Comparison of ENCODE assay signal across 8 cellular contexts in the genomic region with DNA sequence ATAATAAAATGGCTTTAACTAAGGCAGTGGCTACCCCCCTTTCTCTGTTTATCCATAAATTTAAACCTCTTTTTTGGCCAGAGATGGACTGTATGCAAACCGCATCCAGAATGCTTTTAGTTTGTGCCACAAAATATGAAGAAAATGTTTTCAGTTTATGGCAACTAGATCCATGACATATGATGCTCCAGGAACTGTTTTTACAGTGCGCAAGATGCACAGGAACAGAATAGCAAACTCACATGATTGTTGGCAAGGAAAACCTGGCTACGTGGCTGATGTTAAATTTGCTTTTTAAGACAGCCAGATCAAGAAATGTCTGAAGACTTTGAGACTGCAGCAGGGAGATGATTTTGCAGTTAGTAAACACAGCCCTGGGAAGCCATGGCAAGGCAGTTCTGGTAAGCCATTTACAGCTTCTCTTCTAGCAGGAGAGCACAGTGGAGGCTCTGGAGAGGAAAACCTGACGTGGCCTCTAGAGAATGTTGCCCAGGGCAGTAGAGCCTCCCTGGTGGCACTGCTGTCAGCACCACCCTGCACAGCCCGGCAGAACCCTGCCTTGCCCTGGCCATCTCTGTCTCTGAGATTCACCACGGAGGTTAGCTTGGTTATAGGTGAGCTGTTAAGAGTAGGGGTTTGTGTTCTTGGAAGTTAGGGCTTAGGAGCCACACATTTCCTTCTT.
DNase-seq lines count a peak whose midpoint lies in the region; ATAC-seq and FAIRE-seq lines count a peak whose summit lies in the region.

No MANE protein-coding gene starts in this region.

- ATAC-seq in HG02884 (IDR thresholded peaks at IDR 0.05; ENCODE audit: unreplicated experiment), result no peak
- ATAC-seq in HG02678 (IDR thresholded peaks at IDR 0.05; ENCODE audit: unreplicated experiment), result no peak

- peak; percentile 15 for DNase-seq in HCEC 1CT
- DNase-seq in activated CD8-positive, alpha-beta memory T cell treated with anti-CD3 and anti-CD28 coated beads for 24 hours, result peak; percentile 68
- DNase-seq in fibroblast of the conjunctiva (ENCODE audit: low read depth), result peak; percentile 18
- peak; percentile 64 for DNase-seq in small intestine
- DNase-seq in NCI-H2081 (lab: John Stamatoyannopoulos, UW), result no peak
- DNase-seq in DMS53 (lab: John Stamatoyannopoulos, UW), result no peak

- H3K27me3 ChIP-seq in small intestine (ENCODE audit: control insufficient read depth in 2 of 2, insufficient read depth in 2 of 2, low read length in 2 of 2), result no peaks in the 10 kb centered on the region

- H3K36me3 ChIP-seq in small intestine (ENCODE audit: control insufficient read depth in 2 of 2, insufficient read depth in 2 of 2, low read length in 2 of 2), result no peaks in the 10 kb centered on the region

- H3K9me3 ChIP-seq in small intestine (ENCODE audit: control insufficient read depth, low read depth), result no peaks in the 10 kb centered on the region

- peak overlapping the region; percentile 2 to 81 for H3K27ac ChIP-seq in small intestine (ENCODE audit: low read depth in 1 of 2, low read length in 1 of 2)

- H3K4me1 ChIP-seq in small intestine (ENCODE audit: control insufficient read depth in 2 of 2, insufficient read depth in 1 of 2, low read depth in 1 of 2, low read length in 1 of 2), result peaks cover 3 to 16% of the 10 kb centered on the region in 2 donors

- H3K4me3 ChIP-seq in small intestine (ENCODE audit: low read depth in 1 of 2, low read length in 2 of 2), result peak overlapping the region in 1 of 2 donors; percentile 14

- WGBS in small intestine, 3 donors, result 22 to 43% (median 29%) methylated on average over 6 of the region's 6 CpGs

- no peak for FAIRE-seq in small intestine (lab: Jason Lieb, UNC)

Comparison
In these comparisons a context has a peak if more than half of its experiments do, and no peak if none do; other contexts are left out.
1. DNase-seq: peak in HCEC 1CT (single experiment), activated CD8-positive, alpha-beta memory T cell treated with anti-CD3 and anti-CD28 coated beads for 24 hours (single experiment), fibroblast of the conjunctiva (single experiment) and small intestine (single experiment); none in NCI-H2081 (0 of 2) and DMS53 (single experiment).